In genomic region chr3:63364909-63365308, GRCh38 we compare ENCODE assay signal across 1 cellular context.
TF ChIP-seq lines count a peak whose summit lies in the region.

No MANE protein-coding gene starts in this region.

TF ChIP-seq in H1, 55 proteins besides CTCF, POLR2A, EP300 and RAD21 (continued from another document):
- no peak for TF ChIP-seq CTBP2 (IDR thresholded peaks at IDR 0.05; ENCODE audit: borderline replicate concordance, insufficient read depth, insufficient read length, low read length)
- no peak for TF ChIP-seq EZH2 (IDR thresholded peaks at IDR 0.05; ENCODE audit: low read depth, low read length, severe bottlenecking)
- TF ChIP-seq YY1 (IDR thresholded peaks at IDR 0.05; ENCODE audit: low read depth, low read length), result 0 out of 2 replicates have a peak, but pooled peaks have one; percentile 13
- TF ChIP-seq KDM5A (IDR thresholded peaks at IDR 0.05; ENCODE audit: low read length), result no peak
- TF ChIP-seq RXRA (IDR thresholded peaks at IDR 0.05; ENCODE audit: insufficient read depth, low read depth, low read length), result no peak
- TF ChIP-seq CBX5 (IDR thresholded peaks at IDR 0.05; ENCODE audit: low read depth, low read length), result no peak
- TF ChIP-seq SAP30 (IDR thresholded peaks at IDR 0.05; ENCODE audit: insufficient read depth, insufficient replicate concordance, low read length), result no peak
- no peak for TF ChIP-seq TCF12 (IDR thresholded peaks at IDR 0.05; ENCODE audit: low read depth, low read length)
- no peak for TF ChIP-seq ATF2 (IDR thresholded peaks at IDR 0.05; ENCODE audit: low read length)
- TF ChIP-seq JUN (IDR thresholded peaks at IDR 0.05; ENCODE audit: low read depth, low read length), result no peak
- TF ChIP-seq BACH1 (IDR thresholded peaks at IDR 0.05; ENCODE audit: low read length), result no peak
- TF ChIP-seq TAF7 (optimal IDR thresholded peaks at IDR 0.05; ENCODE audit: borderline replicate concordance, low read depth, low read length), result no peak
- TF ChIP-seq TEAD4 (IDR thresholded peaks at IDR 0.05; ENCODE audit: low read depth, low read length), result 0 out of 2 replicates have a peak, but pooled peaks have one; percentile 36
- no peak for TF ChIP-seq ASH2L (IDR thresholded peaks at IDR 0.05; ENCODE audit: low read length)
